Comparison of ENCODE assay signal across 9 cellular contexts in the genomic region with DNA sequence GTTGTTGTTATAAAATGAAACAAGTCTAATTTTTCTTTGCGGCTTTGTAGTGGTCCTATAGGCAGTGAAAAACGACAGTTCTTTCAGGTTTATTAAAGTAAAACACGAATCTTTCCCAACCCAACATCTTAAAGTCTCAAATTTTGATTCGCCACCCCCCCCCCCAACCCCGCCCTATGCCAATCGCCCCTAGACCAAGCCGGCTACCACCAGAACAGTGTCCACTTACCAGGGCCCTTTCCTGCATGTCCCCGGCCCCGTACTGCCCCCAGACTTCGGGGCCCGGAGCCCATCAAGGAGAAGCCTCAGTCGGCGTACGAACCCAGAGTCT. TPM values are rescaled to one million over a fixed set of nuclear protein-coding genes. Genes with fewer than 3 reads are reported as not detected.
DNase-seq lines count a peak whose midpoint lies in the region; ATAC-seq, FAIRE-seq and TF ChIP-seq lines count a peak whose summit lies in the region.
"Had no signal": no experiment of that assay in that cellular context is flagged by ENCODE, and none has a peak within 500 bp of the region (broad histone marks: within the 10 kb centered on the region; RNA-seq: fewer than 3 reads in every experiment).

No MANE protein-coding gene starts in this region.

- CTCF ChIA-PET in GM10248 (lab: Yijun Ruan, JAX), result interaction anchor here (0.8 to 2.9 kb wide), 9 partner anchors 9 to 252 kb away, joined by 3 to 12 read pairs (median 4); a partner anchor contains a TSS

- no peaks in the 10 kb centered on the region for H3K27me3 ChIP-seq in neural progenitor cell

- POLR2A ChIA-PET in GM10248 (lab: Yijun Ruan, JAX), result interaction anchor here (0.8 to 1.8 kb wide), 3 partner anchors 9 to 37 kb away, joined by 3 to 10 read pairs (median 3); a partner anchor contains a TSS

- H3K79me2 ChIP-seq in neural progenitor cell (ENCODE audit: low read depth), result peaks cover 81% of the 10 kb centered on the region

- H3K27me3 Mint-ChIP-seq in CD14-positive monocyte (ENCODE audit: low read depth in 3 of 3) (no peaks in the 10 kb centered on the region), IgD-negative memory B cell (no peaks in the 10 kb centered on the region), neural progenitor cell (ENCODE audit: insufficient read depth, low read depth) (peaks cover 4% of the 10 kb centered on the region)
- no peaks in the 10 kb centered on the region for H3K27me3 Mint-ChIP-seq in dendritic cell treated with granulocyte-macrophage colony-stimulating factor and Interleukin-4, amounts not matched to agents 40 ng/mL and 50 ng/mL, for 4 days

- H3K9ac ChIP-seq in neural progenitor cell, result peak overlapping the region; percentile 81

- no peaks in the 10 kb centered on the region for H3K9me3 ChIP-seq in neural progenitor cell (ENCODE audit: low read depth)

- TF ChIP-seq CTCF in CD14-positive monocyte (IDR thresholded peaks at IDR 0.05) (no peak), neural progenitor cell (IDR thresholded peaks at IDR 0.05) (no peak), GM10248 (IDR thresholded peaks at IDR 0.05; ENCODE audit: control extremely low read depth, extremely low read depth, low read depth, missing control alignments) (no peak)

- intact Hi-C loops in CD14-positive monocyte (cut with micrococcal nuclease), result loop anchor here in 1 of 2 donors (5.0 kb wide), 1 partner anchor 39 kb away; a partner anchor contains a TSS
- intact Hi-C loops in dendritic cell treated with granulocyte-macrophage colony-stimulating factor and Interleukin-4, amounts not matched to agents 40 ng/mL and 50 ng/mL, for 4 days (cut with micrococcal nuclease), result no loop called here

- FAIRE-seq in frontal cortex (lab: Jason Lieb, UNC), result no peak
- FAIRE-seq: endometrium had no signal

- ATAC-seq in HG03432 (IDR thresholded peaks at IDR 0.05; ENCODE audit: unreplicated experiment), result no peak

- H3K9me3 Mint-ChIP-seq in CD14-positive monocyte, result peaks cover 0 to 2% (median 0%) of the 10 kb centered on the region in 7 donors
- H3K9me3 Mint-ChIP-seq in IgD-negative memory B cell, result no peaks in the 10 kb centered on the region
- H3K9me3 Mint-ChIP-seq in dendritic cell treated with granulocyte-macrophage colony-stimulating factor and Interleukin-4, amounts not matched to agents 40 ng/mL and 50 ng/mL, for 4 days, result no peaks in the 10 kb centered on the region
- H3K9me3 Mint-ChIP-seq in neural progenitor cell, result no peaks in the 10 kb centered on the region

- peak overlapping the region; percentile 59 for H3K27ac ChIP-seq in neural progenitor cell

- H4K20me1 ChIP-seq in neural progenitor cell (ENCODE audit: low read depth), result peaks cover 26% of the 10 kb centered on the region

- H3K4me2 ChIP-seq in neural progenitor cell, result peak overlapping the region; percentile 100

- H3F3A ChIP-seq in neural progenitor cell (ENCODE audit: low read depth), result peaks cover 41% of the 10 kb centered on the region

- no peaks in the 10 kb centered on the region for H3K36me3 ChIP-seq in neural progenitor cell

- H2AFZ ChIP-seq in neural progenitor cell (replicated peaks), result peak overlapping the region; percentile 63

- H3K27ac Mint-ChIP-seq in CD14-positive monocyte, result peak overlapping the region; percentile 94 to 98 (median 97)
- peak overlapping the region; percentile 91 to 100 (median 96) for H3K27ac Mint-ChIP-seq in IgD-negative memory B cell
- peak overlapping the region; percentile 91 for H3K27ac Mint-ChIP-seq in dendritic cell treated with granulocyte-macrophage colony-stimulating factor and Interleukin-4, amounts not matched to agents 40 ng/mL and 50 ng/mL, for 4 days
- H3K27ac Mint-ChIP-seq in neural progenitor cell, result peak overlapping the region; percentile 99

- DNase-seq in CD14-positive monocyte (ENCODE audit: low spot score), result no peak
- no peak for DNase-seq in neural progenitor cell (ENCODE audit: low spot score)
- no peak for DNase-seq in frontal cortex (ENCODE audit: low spot score in 2 of 2)
- no peak for DNase-seq in GM10248 (ENCODE audit: extremely low spot score)
- DNase-seq in activated CD4-positive, alpha-beta T cell treated with anti-CD3 and anti-CD28 coated beads for 1 hour, result no peak

- H3K4me1 Mint-ChIP-seq in CD14-positive monocyte, result peaks cover 30% of the 10 kb centered on the region
- peaks cover 33 to 37% (median 37%) of the 10 kb centered on the region in 3 donors for H3K4me1 Mint-ChIP-seq in IgD-negative memory B cell
- H3K4me1 Mint-ChIP-seq in dendritic cell treated with granulocyte-macrophage colony-stimulating factor and Interleukin-4, amounts not matched to agents 40 ng/mL and 50 ng/mL, for 4 days (ENCODE audit: low read depth), result peaks cover 34% of the 10 kb centered on the region
- H3K4me1 Mint-ChIP-seq in neural progenitor cell, result peaks cover 39% of the 10 kb centered on the region

- peaks cover 22% of the 10 kb centered on the region for H3K4me1 ChIP-seq in neural progenitor cell

- H3K4me3 Mint-ChIP-seq in CD14-positive monocyte, result peak overlapping the region; percentile 99
- peak overlapping the region; percentile 96 to 100 (median 100) for H3K4me3 Mint-ChIP-seq in IgD-negative memory B cell
- peak overlapping the region; percentile 90 for H3K4me3 Mint-ChIP-seq in dendritic cell treated with granulocyte-macrophage colony-stimulating factor and Interleukin-4, amounts not matched to agents 40 ng/mL and 50 ng/mL, for 4 days
- peak overlapping the region; percentile 97 for H3K4me3 Mint-ChIP-seq in neural progenitor cell

- H3K4me3 ChIP-seq in neural progenitor cell, result peak overlapping the region; percentile 65

- peaks cover 17 to 27% of the 10 kb centered on the region in 2 donors for H3K36me3 Mint-ChIP-seq in CD14-positive monocyte
- peaks cover 2% of the 10 kb centered on the region for H3K36me3 Mint-ChIP-seq in IgD-negative memory B cell
- H3K36me3 Mint-ChIP-seq in dendritic cell treated with granulocyte-macrophage colony-stimulating factor and Interleukin-4, amounts not matched to agents 40 ng/mL and 50 ng/mL, for 4 days (ENCODE audit: low read depth), result peaks cover 67% of the 10 kb centered on the region
- H3K36me3 Mint-ChIP-seq in neural progenitor cell, result peaks cover 3% of the 10 kb centered on the region

RNA-seq across cellular contexts. Expression of a gene that starts 0.3 kb away (rescaled TPM):
- polyA plus RNA-seq in CD14-positive monocyte, result 10 to 100 TPM; 72.3 to 85.0 TPM
- 54.4 TPM for polyA plus RNA-seq in IgD-negative memory B cell
- 51.3 and 66.7 TPM in 2 replicates for total RNA-seq in neural progenitor cell (ENCODE audit: low replicate concordance)
- total RNA-seq in frontal cortex, result 16.7 TPM

RNA-seq across cellular contexts. Expression of a gene that starts 3.9 kb away (rescaled TPM):
- polyA plus RNA-seq in CD14-positive monocyte (10 to 100 TPM in 1 of 2 donors, 1 to 10 TPM in 1; 7.8 to 19.2 TPM), IgD-negative memory B cell (15.2 TPM)
- total RNA-seq in neural progenitor cell (ENCODE audit: low replicate concordance) (30.5 and 38.1 TPM in 2 replicates), frontal cortex (31.8 TPM)

RNA-seq across cellular contexts. Expression of a gene that starts 29.9 kb away (rescaled TPM):
- polyA plus RNA-seq in CD14-positive monocyte (10 to 100 TPM; 22.7 to 25.6 TPM), IgD-negative memory B cell (21.4 TPM)
- total RNA-seq in neural progenitor cell (ENCODE audit: low replicate concordance) (12.4 and 32.1 TPM in 2 replicates), frontal cortex (7.7 TPM)

RNA-seq across cellular contexts. Expression of a gene that starts 37.3 kb away (rescaled TPM):
- polyA plus RNA-seq in CD14-positive monocyte (10 to 100 TPM; 25.7 to 44.8 TPM), IgD-negative memory B cell (31.8 TPM)
- total RNA-seq in neural progenitor cell (ENCODE audit: low replicate concordance) (36.0 and 50.4 TPM in 2 replicates), frontal cortex (41.6 TPM)
